In the genomic region with DNA sequence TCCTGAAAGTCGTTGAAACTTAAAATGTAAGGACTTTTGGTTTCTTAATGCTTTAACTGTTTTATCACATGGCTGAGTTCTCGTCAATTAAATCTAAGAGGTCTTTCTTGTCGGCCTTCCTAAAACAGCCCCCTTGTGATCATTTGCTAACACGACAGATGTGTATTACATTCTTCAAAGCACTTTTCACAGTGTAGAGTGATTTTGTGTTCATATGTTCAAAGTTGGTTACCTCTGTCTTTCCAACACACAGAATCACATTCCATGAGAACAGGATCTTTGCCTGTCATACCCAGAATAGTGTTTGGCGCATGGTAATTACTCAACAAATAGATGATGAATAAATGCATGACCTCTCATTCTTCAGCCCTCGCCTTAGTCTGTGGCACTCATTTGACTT, we compare ENCODE assay signal across 10 cellular contexts.
DNase-seq lines count a peak whose midpoint lies in the region; ATAC-seq lines count a peak whose summit lies in the region.
"Had no signal": no experiment of that assay in that cellular context is flagged by ENCODE, and none has a peak within 500 bp of the region (broad histone marks: within the 10 kb centered on the region; RNA-seq: fewer than 3 reads in every experiment).

No MANE protein-coding gene starts in this region.

- in situ Hi-C loops in KBM-7 (cut with MboI; ENCODE audit: low pct_unique_long_range_greater_than_20kb, low sequenced_read_pairs) = no loop called here

- peaks cover 0 to 20% (median 12%) of the 10 kb centered on the region in 11 experiments; a peak in 11 of 22 replicates for H3K36me3 ChIP-seq in BLaER1 treated with 17β-estradiol and CSF1 and Interleukin-3, amounts not matched to agents 10 nM and 100 nM
- H3K36me3 ChIP-seq in muscle layer of duodenum (ENCODE audit: control insufficient read depth in 1 of 2, insufficient read depth in 2 of 2, low read length in 2 of 2) = peaks cover 0 to 4% of the 10 kb centered on the region in 2 donors

- peaks cover 19 to 23% (median 21%) of the 10 kb centered on the region in 10 experiments for H3K4me1 ChIP-seq in BLaER1 treated with 17β-estradiol and CSF1 and Interleukin-3, amounts not matched to agents 10 nM and 100 nM
- H3K4me1 ChIP-seq in muscle layer of duodenum (ENCODE audit: control insufficient read depth in 1 of 2, insufficient read depth in 2 of 2, low read length in 2 of 2) = peaks cover 7 to 24% of the 10 kb centered on the region in 2 donors

- peak overlapping the region; percentile 84 to 92 (median 90) for H3K9ac ChIP-seq in BLaER1 treated with 17β-estradiol and CSF1 and Interleukin-3, amounts not matched to agents 10 nM and 100 nM

- H3K27ac ChIP-seq in BLaER1 treated with 17β-estradiol and CSF1 and Interleukin-3, amounts not matched to agents 10 nM and 100 nM = peak overlapping the region; percentile 52 to 89 (median 84); a peak in 21 of 22 replicates
- H3K27ac ChIP-seq in muscle layer of duodenum (ENCODE audit: low read length) = no peak overlapping the region

- peak overlapping the region; percentile 75 to 93 (median 88) for H3K4me2 ChIP-seq in BLaER1 treated with 17β-estradiol and CSF1 and Interleukin-3, amounts not matched to agents 10 nM and 100 nM

- peak overlapping the region; percentile 68 to 93 (median 87) for H3K4me3 ChIP-seq in BLaER1 treated with 17β-estradiol and CSF1 and Interleukin-3, amounts not matched to agents 10 nM and 100 nM
- peak overlapping the region; percentile 69 to 98 for H3K4me3 ChIP-seq in muscle layer of duodenum (ENCODE audit: low read depth in 1 of 2, low read length in 2 of 2)

- H4K20me1 ChIP-seq in BLaER1 treated with 17β-estradiol and CSF1 and Interleukin-3, amounts not matched to agents 10 nM and 100 nM = peaks cover 8 to 56% (median 48%) of the 10 kb centered on the region in 11 experiments; a peak in 21 of 22 replicates

- peak; percentile 39 for DNase-seq in KBM-7
- peak; percentile 9 for DNase-seq in central memory CD4-positive, alpha-beta T cell
- no peak for DNase-seq in activated effector memory CD4-positive, alpha-beta T cell treated with Interleukin-2 at 50 U/mL for 16 hours
- DNase-seq in dedifferentiated amniotic fluid mesenchymal stem cell (ENCODE audit: extremely low spot score) = no peak
- DNase-seq: activated naive CD8-positive, alpha-beta T cell treated with anti-CD3 and anti-CD28 coated beads, Interleukin-2, amount 10 ng/mL, durations not matched to agents 7 days and 5 days; stimulated activated naive B cell treated with anti-CD40 and anti-IgM and Interleukin-4, amounts not matched to agents 10 μg/mL and 1 μg/mL and 100 μg/mL, for 72 hours had no signal

- H3K27me3 ChIP-seq in BLaER1 treated with 17β-estradiol and CSF1 and Interleukin-3, amounts not matched to agents 10 nM and 100 nM = no peaks in the 10 kb centered on the region
- no peaks in the 10 kb centered on the region for H3K27me3 ChIP-seq in muscle layer of duodenum (ENCODE audit: low read depth, low read length)

- no peaks in the 10 kb centered on the region for H3K9me3 ChIP-seq in BLaER1 treated with 17β-estradiol and CSF1 and Interleukin-3, amounts not matched to agents 10 nM and 100 nM (replicated peaks in 1 of 11)
- H3K9me3 ChIP-seq in muscle layer of duodenum (ENCODE audit: control insufficient read depth in 1 of 2, low read length in 2 of 2) = no peaks in the 10 kb centered on the region

- ATAC-seq in HG03159 (IDR thresholded peaks at IDR 0.05; ENCODE audit: unreplicated experiment) (no peak), HG03571 (IDR thresholded peaks at IDR 0.05; ENCODE audit: unreplicated experiment) (no peak)

Comparison
In these comparisons a context has a peak if more than half of its experiments do, and no peak if none do; other contexts are left out.
1. DNase-seq: peak in KBM-7 (single experiment) and central memory CD4-positive, alpha-beta T cell (single experiment); none in activated effector memory CD4-positive, alpha-beta T cell treated with Interleukin-2 at 50 U/mL for 16 hours (single experiment) and dedifferentiated amniotic fluid mesenchymal stem cell (single experiment).